8 cellular contexts compared by ENCODE assay signal in the genomic region with DNA sequence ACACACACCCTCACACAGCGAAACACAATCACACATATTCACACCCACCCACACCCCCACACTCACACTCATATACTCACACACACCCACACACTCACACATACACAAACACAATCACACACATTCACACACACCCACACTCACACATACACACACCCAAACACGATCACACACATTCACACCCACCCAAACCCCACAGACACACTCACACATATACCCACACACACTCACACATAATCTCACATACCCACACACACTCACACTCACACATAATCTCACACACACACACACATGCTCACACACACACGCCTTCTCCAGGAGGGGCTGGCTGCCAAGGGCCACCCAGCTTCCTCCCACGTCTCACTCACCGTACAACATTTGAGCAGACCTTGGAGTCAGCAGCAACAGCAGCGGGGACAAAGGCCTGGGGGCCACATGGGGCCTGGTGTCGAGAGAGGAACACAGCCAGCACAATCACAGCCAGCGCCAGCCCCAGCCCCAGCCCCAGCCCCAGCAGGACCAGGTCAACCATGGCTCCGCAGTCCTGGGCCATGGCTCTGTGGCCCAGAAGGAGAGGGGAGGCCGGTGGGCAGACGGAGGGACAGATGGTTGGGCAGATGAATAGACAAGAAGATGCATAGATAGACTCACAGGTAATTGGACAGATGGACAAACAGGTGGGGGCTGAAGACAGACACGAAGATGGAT.
DNase-seq lines count a peak whose midpoint lies in the region; ATAC-seq, FAIRE-seq and TF ChIP-seq lines count a peak whose summit lies in the region.
"Not testable (repeated sequence)": the region's sequence is repeated elsewhere in the genome, so short reads cannot be mapped to it uniquely, and the experiment has no call there.

No MANE protein-coding gene starts in this region.

- BruUV-seq in IMR-90 (replicated peaks; lab: Mats Ljungman, UMichigan); HepG2 (replicated peaks; lab: Mats Ljungman, UMichigan): not testable (repeated sequence)

- not testable (repeated sequence) for H3K36me3 ChIP-seq in CD4-positive, CD25-positive, alpha-beta regulatory T cell (ENCODE audit: control insufficient read depth, insufficient read depth, low read length); IMR-90 (ENCODE audit: control insufficient read depth, insufficient read depth, low read length); H1 (ENCODE audit: control insufficient read depth in 2 of 4, insufficient read depth in 4 of 4, low read length in 3 of 4); HepG2 (replicated peaks in 1 of 2; ENCODE audit: control insufficient read depth in 1 of 2, insufficient read depth in 2 of 2, low read length in 2 of 2); trophoblast cell (ENCODE audit: control insufficient read depth in 1 of 2, insufficient read depth in 2 of 2, low read length in 2 of 2)

- POLR2A ChIA-PET in IMR-90 (lab: Charles Lee; ENCODE audit: unreplicated experiment); activated naive CD8-positive, alpha-beta T cell treated with anti-CD3 and anti-CD28 coated beads, Interleukin-2, amount 10 ng/mL, durations not matched to agents 7 days and 5 days (lab: Charles Lee); H1 (lab: Charles Lee; ENCODE audit: partially characterized antibody); HepG2 (lab: Yijun Ruan, JAX): not testable (repeated sequence)

- not testable (repeated sequence) for H2BK20ac ChIP-seq in IMR-90 (ENCODE audit: low read depth, low read length); H1 (ENCODE audit: low read length)

- WGBS in IMR-90 (ENCODE audit: extremely low coverage in 2 of 2, insufficient read length in 1 of 2), 2 experiments, result 67% methylated on average over 5 of the region's 12 CpGs; no CpG with 5 or more reads in 1 of the 2 experiments
- 85 to 100% methylated on average over 1 to 12 of the region's 12 CpGs for WGBS in H1 (ENCODE audit: extremely low coverage in 1 of 2, insufficient coverage in 1 of 2, insufficient read length in 1 of 2, insufficient replicate concordance in 2 of 2, low coverage in 1 of 2, low lambda C conversion rate in 2 of 2, missing lambda C conversion rate in 1 of 2), 2 experiments
- 53% methylated on average over 12 of the region's 12 CpGs for WGBS in HepG2 (ENCODE audit: low lambda C conversion rate)
- WGBS in trophoblast cell (ENCODE audit: extremely low coverage, insufficient coverage, insufficient read length), result 100% methylated on average over 2 of the region's 12 CpGs

- not testable (repeated sequence) for H3K79me1 ChIP-seq in IMR-90 (ENCODE audit: low read depth in 1 of 2, low read length in 2 of 2); H1 (ENCODE audit: low read depth, low read length); trophoblast cell (ENCODE audit: low read length)

- not testable (repeated sequence) for TF ChIP-seq CTCF in IMR-90 (conservative IDR thresholded peaks at IDR 0.05; ENCODE audit: low read depth, low read length); H1 (IDR thresholded peaks at IDR 0.05; ENCODE audit: control extremely low read depth in 1 of 3, insufficient read depth in 1 of 3, low read depth in 1 of 3, low read length in 3 of 3); glutamatergic neuron (IDR thresholded peaks at IDR 0.05; ENCODE audit: partially characterized antibody, unreplicated experiment); HepG2 (CRISPR knock-in tag; IDR thresholded peaks at IDR 0.05)

- peak overlapping the region in 2 of 4 donors; percentile 44 to 57 for H3K4me3 Mint-ChIP-seq in CD4-positive, CD25-positive, alpha-beta regulatory T cell
- H3K4me3 Mint-ChIP-seq in activated naive CD8-positive, alpha-beta T cell treated with anti-CD3 and anti-CD28 coated beads, Interleukin-2, amount 10 ng/mL, durations not matched to agents 7 days and 5 days; glutamatergic neuron (ENCODE audit: unreplicated experiment): not testable (repeated sequence)
- H3K4me3 Mint-ChIP-seq in natural killer cell treated with Interleukin-12 subunit alpha and Interleukin-12 subunit beta and Interleukin-15 and Interleukin-18, amount 100 ng/mL, for 72 hours, result peak overlapping the region; percentile 1

- not testable (repeated sequence) for H3K27me3 ChIP-seq in CD4-positive, CD25-positive, alpha-beta regulatory T cell (ENCODE audit: control insufficient read depth, insufficient read depth, low read length); IMR-90 (ENCODE audit: control insufficient read depth, insufficient read depth, low read length); H1 (replicated peaks in 1 of 4; ENCODE audit: control insufficient read depth in 3 of 4, extremely low read depth in 1 of 4, insufficient read depth in 3 of 4, low read length in 3 of 4); HepG2 (ENCODE audit: control insufficient read depth in 1 of 2, insufficient read depth in 2 of 2, low read length in 2 of 2); trophoblast cell (ENCODE audit: insufficient read depth, low read length)

- H3K56ac ChIP-seq in IMR-90 (ENCODE audit: extremely low read depth, insufficient read depth, low read length), result not testable (repeated sequence)
- H3K56ac ChIP-seq in H1 (replicated peaks; ENCODE audit: insufficient read length, low read depth, low read length), result peak overlapping the region; percentile 77

- not testable (repeated sequence) for H3K4me3 ChIP-seq in CD4-positive, CD25-positive, alpha-beta regulatory T cell (ENCODE audit: low read depth, low read length); IMR-90 (ENCODE audit: insufficient read depth, low read depth, low read length); H1 (ENCODE audit: extremely low read depth in 1 of 4, insufficient read depth in 2 of 4, low read depth in 3 of 4, low read length in 4 of 4); HepG2 (replicated peaks in 1 of 3; ENCODE audit: insufficient read depth in 1 of 3, low read depth in 2 of 3, low read length in 3 of 3)
- H3K4me3 ChIP-seq in trophoblast cell (ENCODE audit: low read depth, low read length), result peak overlapping the region; percentile 30

- H4K91ac ChIP-seq in IMR-90 (ENCODE audit: insufficient read depth, low read depth, low read length); H1 (replicated peaks; ENCODE audit: insufficient read length, low read length); trophoblast cell (ENCODE audit: low read depth, low read length): not testable (repeated sequence)

- not testable (repeated sequence) for H3K23me2 ChIP-seq in H1 (ENCODE audit: low read depth, low read length)

- H2BK120ac ChIP-seq in IMR-90 (ENCODE audit: low read depth, low read length); H1 (replicated peaks; ENCODE audit: low read depth, low read length); trophoblast cell (ENCODE audit: insufficient read depth, low read length, poor library complexity): not testable (repeated sequence)

- H3K4me1 Mint-ChIP-seq in CD4-positive, CD25-positive, alpha-beta regulatory T cell; activated naive CD8-positive, alpha-beta T cell treated with anti-CD3 and anti-CD28 coated beads, Interleukin-2, amount 10 ng/mL, durations not matched to agents 7 days and 5 days; glutamatergic neuron (ENCODE audit: low read depth, unreplicated experiment); natural killer cell treated with Interleukin-12 subunit alpha and Interleukin-12 subunit beta and Interleukin-15 and Interleukin-18, amount 100 ng/mL, for 72 hours (ENCODE audit: low read depth in 2 of 2): not testable (repeated sequence)

- not testable (repeated sequence) for H3K27ac ChIP-seq in CD4-positive, CD25-positive, alpha-beta regulatory T cell (ENCODE audit: insufficient read depth, low read length, poor library complexity, severe bottlenecking); IMR-90 (ENCODE audit: insufficient read depth, low read length); H1 (ENCODE audit: low read depth, low read length); HepG2 (ENCODE audit: extremely low read length, insufficient read depth, low read length); trophoblast cell (ENCODE audit: low read depth, low read length)

- H3K4me2 ChIP-seq in IMR-90 (ENCODE audit: low read depth, low read length); H1 (ENCODE audit: insufficient read depth in 1 of 2, low read depth in 2 of 2, low read length in 2 of 2); HepG2 (ENCODE audit: low read depth, low read length); trophoblast cell (ENCODE audit: low read length): not testable (repeated sequence)

- not testable (repeated sequence) for TF ChIP-seq POLR2A in IMR-90 (IDR thresholded peaks at IDR 0.05; ENCODE audit: low read depth, low read length); H1 (IDR thresholded peaks at IDR 0.05; ENCODE audit: control extremely low read depth in 1 of 2, low read depth in 2 of 2, low read length in 2 of 2); HepG2 (IDR thresholded peaks at IDR 0.05; ENCODE audit: insufficient read depth in 1 of 2, low read depth in 2 of 2, low read length in 2 of 2)

- not testable (repeated sequence) for FAIRE-seq in H1 (lab: Jason Lieb, UNC); HepG2 (lab: Jason Lieb, UNC)

- dilution Hi-C loops in IMR-90 (cut with HindIII; ENCODE audit: low sequenced_read_pairs, unreplicated experiment), result not testable (repeated sequence)

- H3K4ac ChIP-seq in IMR-90 (ENCODE audit: low read depth, low read length); H1 (replicated peaks; ENCODE audit: insufficient read length, low read depth, low read length); trophoblast cell (ENCODE audit: low read depth, low read length): not testable (repeated sequence)

- in situ Hi-C loops in IMR-90 (cut with MboI; ENCODE audit: low sequenced_read_pairs); HepG2 (cut with HindIII; ENCODE audit: extremely low pct_ligation_motif_present, low pct_unique_long_range_greater_than_20kb): not testable (repeated sequence)

- not testable (repeated sequence) for H4K5ac ChIP-seq in IMR-90 (ENCODE audit: low read depth, low read length); H1 (ENCODE audit: insufficient read length, low read depth, low read length)

- not testable (repeated sequence) for H3K36me3 Mint-ChIP-seq in CD4-positive, CD25-positive, alpha-beta regulatory T cell; activated naive CD8-positive, alpha-beta T cell treated with anti-CD3 and anti-CD28 coated beads, Interleukin-2, amount 10 ng/mL, durations not matched to agents 7 days and 5 days
- H3K36me3 Mint-ChIP-seq in glutamatergic neuron (ENCODE audit: unreplicated experiment), result peaks cover 11% of the 10 kb centered on the region
- peaks cover 12% of the 10 kb centered on the region for H3K36me3 Mint-ChIP-seq in natural killer cell treated with Interleukin-12 subunit alpha and Interleukin-12 subunit beta and Interleukin-15 and Interleukin-18, amount 100 ng/mL, for 72 hours

- not testable (repeated sequence) for H3K9me3 Mint-ChIP-seq in CD4-positive, CD25-positive, alpha-beta regulatory T cell; activated naive CD8-positive, alpha-beta T cell treated with anti-CD3 and anti-CD28 coated beads, Interleukin-2, amount 10 ng/mL, durations not matched to agents 7 days and 5 days; natural killer cell treated with Interleukin-12 subunit alpha and Interleukin-12 subunit beta and Interleukin-15 and Interleukin-18, amount 100 ng/mL, for 72 hours
- peaks cover 27% of the 10 kb centered on the region for H3K9me3 Mint-ChIP-seq in glutamatergic neuron (ENCODE audit: unreplicated experiment)

- not testable (repeated sequence) for H4K12ac ChIP-seq in trophoblast cell (ENCODE audit: low read depth, low read length)

- TF ChIP-seq RAD21 in IMR-90 (IDR thresholded peaks at IDR 0.05; ENCODE audit: low read length); H1 (IDR thresholded peaks at IDR 0.05 in 1 of 2, conservative IDR thresholded peaks at IDR 0.05 in 1 of 2; ENCODE audit: low read depth in 2 of 2, low read length in 2 of 2); HepG2 (CRISPR knock-in tag; IDR thresholded peaks at IDR 0.05): not testable (repeated sequence)

- H2BK12ac ChIP-seq in H1 (ENCODE audit: low read depth, low read length); trophoblast cell (ENCODE audit: low read length): not testable (repeated sequence)

- H3K14ac ChIP-seq in IMR-90 (replicated peaks; ENCODE audit: low read depth, low read length); H1 (ENCODE audit: insufficient read length); trophoblast cell (ENCODE audit: low read length): not testable (repeated sequence)

- H3K23ac ChIP-seq in IMR-90 (ENCODE audit: low read depth, low read length); H1 (ENCODE audit: insufficient read length); trophoblast cell (ENCODE audit: low read length): not testable (repeated sequence)

- H3K9me3 ChIP-seq in CD4-positive, CD25-positive, alpha-beta regulatory T cell (ENCODE audit: control insufficient read depth in 2 of 2, low read length in 2 of 2); IMR-90 (ENCODE audit: control insufficient read depth, insufficient read depth, low read length): not testable (repeated sequence)
- H3K9me3 ChIP-seq in H1 (ENCODE audit: insufficient read depth in 2 of 2, low read depth in 1 of 2, low read length in 1 of 2), result peaks cover 20 to 74% of the 10 kb centered on the region in 2 experiments
- H3K9me3 ChIP-seq in HepG2 (ENCODE audit: low read length), result peaks cover 45% of the 10 kb centered on the region
- H3K9me3 ChIP-seq in trophoblast cell (ENCODE audit: insufficient read depth, low read depth, low read length), result peaks cover 47% of the 10 kb centered on the region

- H4K8ac ChIP-seq in IMR-90 (ENCODE audit: low read depth in 2 of 2, low read length in 2 of 2); H1 (ENCODE audit: extremely low read depth, insufficient read depth, low read length); trophoblast cell (ENCODE audit: low read depth, low read length): not testable (repeated sequence)

- not testable (repeated sequence) for ATAC-seq in CD4-positive, CD25-positive, alpha-beta regulatory T cell (ENCODE audit: low read depth in 2 of 2); IMR-90 (ENCODE audit: low read depth); activated naive CD8-positive, alpha-beta T cell treated with anti-CD3 and anti-CD28 coated beads, Interleukin-2, amount 10 ng/mL, durations not matched to agents 7 days and 5 days (ENCODE audit: low read depth); HepG2; natural killer cell treated with Interleukin-12 subunit alpha and Interleukin-12 subunit beta and Interleukin-15 and Interleukin-18, amount 100 ng/mL, for 72 hours

- not testable (repeated sequence) for H3K27me3 Mint-ChIP-seq in CD4-positive, CD25-positive, alpha-beta regulatory T cell; activated naive CD8-positive, alpha-beta T cell treated with anti-CD3 and anti-CD28 coated beads, Interleukin-2, amount 10 ng/mL, durations not matched to agents 7 days and 5 days; glutamatergic neuron (ENCODE audit: unreplicated experiment); natural killer cell treated with Interleukin-12 subunit alpha and Interleukin-12 subunit beta and Interleukin-15 and Interleukin-18, amount 100 ng/mL, for 72 hours

- not testable (repeated sequence) for H2BK15ac ChIP-seq in IMR-90 (ENCODE audit: low read depth, low read length); H1 (ENCODE audit: low read length)

- H2AK9ac ChIP-seq in IMR-90 (replicated peaks; ENCODE audit: low read depth, low read length, poor library complexity), result not testable (repeated sequence)

- not testable (repeated sequence) for H3K79me2 ChIP-seq in H1 (ENCODE audit: control insufficient read depth in 1 of 2, insufficient read depth in 2 of 2, low read length in 2 of 2); HepG2 (ENCODE audit: insufficient read depth, low read length); trophoblast cell (ENCODE audit: control insufficient read depth, insufficient read depth, low read length, poor library complexity)

- H3K4me1 ChIP-seq in CD4-positive, CD25-positive, alpha-beta regulatory T cell (ENCODE audit: control insufficient read depth, insufficient read depth, low read length, poor library complexity, severe bottlenecking); IMR-90 (ENCODE audit: control insufficient read depth, insufficient read depth, low read length); H1 (replicated peaks in 1 of 4; ENCODE audit: control insufficient read depth in 3 of 4, insufficient read depth in 4 of 4, low read length in 3 of 4); HepG2 (ENCODE audit: insufficient read depth, low read length); trophoblast cell (ENCODE audit: control insufficient read depth in 1 of 2, insufficient read depth in 2 of 2, low read length in 2 of 2): not testable (repeated sequence)

- not testable (repeated sequence) for DNase-seq in CD4-positive, CD25-positive, alpha-beta regulatory T cell; IMR-90; activated naive CD8-positive, alpha-beta T cell treated with anti-CD3 and anti-CD28 coated beads, Interleukin-2, amount 10 ng/mL, durations not matched to agents 7 days and 5 days; H1 (ENCODE audit: low read depth in 1 of 2, low spot score in 2 of 2); glutamatergic neuron; HepG2 (ENCODE audit: low spot score); natural killer cell treated with Interleukin-12 subunit alpha and Interleukin-12 subunit beta and Interleukin-15 and Interleukin-18, amount 100 ng/mL, for 72 hours (ENCODE audit: low spot score); trophoblast cell

- CTCF ChIA-PET in IMR-90 (lab: Yijun Ruan, JAX); H1 (lab: Charles Lee; ENCODE audit: partially characterized antibody); HepG2 (lab: Yijun Ruan, JAX; ENCODE audit: low intra/inter-chr PET ratio, low total read pairs): not testable (repeated sequence)

- intact Hi-C loops in IMR-90 (cut with micrococcal nuclease); HepG2 (cut with micrococcal nuclease; ENCODE audit: unreplicated experiment): not testable (repeated sequence)

- not testable (repeated sequence) for H3K9me1 ChIP-seq in IMR-90 (ENCODE audit: insufficient read depth, low read length)

- H3K18ac ChIP-seq in IMR-90 (ENCODE audit: low read depth, low read length); H1 (ENCODE audit: extremely low read depth, low read length); trophoblast cell (ENCODE audit: low read length): not testable (repeated sequence)

- not testable (repeated sequence) for H3K9ac ChIP-seq in IMR-90 (ENCODE audit: low read depth, low read length); H1 (replicated peaks in 1 of 4; ENCODE audit: extremely low read depth in 1 of 4, low read depth in 3 of 4, low read length in 3 of 4); HepG2 (ENCODE audit: insufficient read depth, low read depth, low read length); trophoblast cell (ENCODE audit: low read length)

- peak overlapping the region; percentile 82 for H2BK5ac ChIP-seq in IMR-90 (ENCODE audit: low read depth, low read length, poor library complexity, severe bottlenecking)
- not testable (repeated sequence) for H2BK5ac ChIP-seq in H1 (ENCODE audit: low read depth, low read length); trophoblast cell (ENCODE audit: low read depth, low read length, poor library complexity)

- H2AK5ac ChIP-seq in IMR-90 (ENCODE audit: low read depth, low read length); H1 (ENCODE audit: low read depth, low read length); trophoblast cell (ENCODE audit: low read length): not testable (repeated sequence)

- H4K20me1 ChIP-seq in IMR-90 (ENCODE audit: insufficient read depth, low read length); H1 (replicated peaks in 1 of 2; ENCODE audit: control insufficient read depth in 1 of 2, insufficient read depth in 2 of 2, low read length in 2 of 2); HepG2 (ENCODE audit: insufficient read depth, low read length): not testable (repeated sequence)

- peak overlapping the region in 2 of 3 donors; percentile 63 for H3K27ac Mint-ChIP-seq in CD4-positive, CD25-positive, alpha-beta regulatory T cell
- peak overlapping the region; percentile 35 for H3K27ac Mint-ChIP-seq in activated naive CD8-positive, alpha-beta T cell treated with anti-CD3 and anti-CD28 coated beads, Interleukin-2, amount 10 ng/mL, durations not matched to agents 7 days and 5 days
- peak overlapping the region; percentile 73 for H3K27ac Mint-ChIP-seq in glutamatergic neuron (ENCODE audit: unreplicated experiment)
- not testable (repeated sequence) for H3K27ac Mint-ChIP-seq in natural killer cell treated with Interleukin-12 subunit alpha and Interleukin-12 subunit beta and Interleukin-15 and Interleukin-18, amount 100 ng/mL, for 72 hours

- H2AFZ ChIP-seq in IMR-90 (replicated peaks; ENCODE audit: low read length, poor library complexity); H1 (ENCODE audit: low read length); HepG2 (ENCODE audit: low read length); trophoblast cell (ENCODE audit: insufficient read depth, low read length, poor library complexity): not testable (repeated sequence)

- TF ChIP-seq EP300 in H1 (IDR thresholded peaks at IDR 0.05; ENCODE audit: borderline replicate concordance in 1 of 2, low read depth in 2 of 2, low read length in 2 of 2); HepG2 (IDR thresholded peaks at IDR 0.05; ENCODE audit: low read depth in 2 of 2, low read length in 2 of 2); HepG2 (CRISPR knock-in tag; IDR thresholded peaks at IDR 0.05; ENCODE audit: borderline replicate concordance): not testable (repeated sequence)
